22 cellular contexts compared by ENCODE assay signal in the genomic region with DNA sequence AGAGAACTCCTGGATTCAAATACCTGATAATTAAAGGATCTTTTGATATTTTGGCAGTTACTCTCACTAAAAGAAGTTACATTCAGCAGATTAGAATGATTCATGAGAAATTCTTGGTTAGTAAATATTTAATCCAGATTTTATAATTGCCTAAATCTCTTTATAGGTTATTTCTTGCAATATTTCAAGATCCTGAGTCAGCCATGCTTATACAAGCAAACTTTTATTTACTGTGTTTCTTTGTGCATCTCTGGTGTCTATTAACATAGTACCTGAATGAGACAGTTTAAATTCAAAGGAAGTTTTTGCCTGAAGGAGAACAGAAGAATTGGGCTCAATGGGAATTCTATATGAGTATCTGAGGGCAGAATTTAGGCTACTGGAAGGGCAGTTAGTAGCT.
"Had no signal": no experiment of that assay in that cellular context is flagged by ENCODE, and none has a peak within 500 bp of the region (broad histone marks: within the 10 kb centered on the region; RNA-seq: fewer than 3 reads in every experiment).

No MANE protein-coding gene starts in this region.

- H3K36me3 ChIP-seq: esophagus muscularis mucosa, gastrocnemius medialis, heart right ventricle, left lung, lower lobe of right lung had no signal

- H3K4me3 ChIP-seq: coronary artery, dorsolateral prefrontal cortex, esophagus muscularis mucosa, gastrocnemius medialis, heart right ventricle, left lung, lower lobe of right lung had no signal

- H3K27me3 ChIP-seq: dorsolateral prefrontal cortex, esophagus muscularis mucosa, gastrocnemius medialis, heart right ventricle, left lung had no signal

- H3K27ac ChIP-seq: coronary artery, dorsolateral prefrontal cortex, esophagus muscularis mucosa, gastrocnemius medialis, heart right ventricle, left lung, lower lobe of right lung had no signal

- FAIRE-seq: colon, endothelial cell of umbilical vein, keratinocyte had no signal

- DNase-seq: dermis blood vessel endothelial cell; dorsolateral prefrontal cortex; effector CD4-positive, alpha-beta T cell; effector memory CD4-positive, alpha-beta T cell; foreskin melanocyte; gastrocnemius medialis; glutamatergic neuron; head of caudate nucleus; heart right ventricle; hippocampal formation; left cardiac atrium; left lung; left ventricle myocardium superior; lower lobe of right lung; mesenchymal stem cell; midbrain; naive thymus-derived CD4-positive, alpha-beta T cell had no signal

- H3K4me1 ChIP-seq: esophagus muscularis mucosa, gastrocnemius medialis, heart right ventricle, left lung, lower lobe of right lung had no signal

- ATAC-seq: gastrocnemius medialis; heart right ventricle; left cardiac atrium; left lung; left ventricle myocardium superior; lower lobe of right lung; naive thymus-derived CD4-positive, alpha-beta T cell had no signal
